1 cellular context compared by ENCODE assay signal in genomic region chr14:39432619-39433451, GRCh38.
A peak's percentile ranks its signal among the peaks of the same experiment; 100 is the strongest.
TF ChIP-seq lines count a peak whose summit lies in the region.

No MANE protein-coding gene starts in this region.

TF ChIP-seq in HepG2, 621 proteins besides CTCF, POLR2A, EP300 and RAD21 (continued from another document and continues in another):
- no peak; the same call in 1 of the 2 replicates for TF ChIP-seq HMGXB3 (CRISPR knock-in tag; IDR thresholded peaks at IDR 0.05; ENCODE audit: borderline replicate concordance)
- no peak; the same call in none of the 2 replicates for TF ChIP-seq SSRP1 (CRISPR knock-in tag; IDR thresholded peaks at IDR 0.05)
- peak; percentile 69; the same call in 1 of the 2 replicates for TF ChIP-seq ZNF205 (CRISPR knock-in tag; IDR thresholded peaks at IDR 0.05)
- TF ChIP-seq FOXO4 (CRISPR knock-in tag; conservative IDR thresholded peaks at IDR 0.05), result no peak
- peak; percentile 86; the same call in 1 of the 2 replicates for TF ChIP-seq CREBL2 (CRISPR knock-in tag; IDR thresholded peaks at IDR 0.05; ENCODE audit: borderline replicate concordance)
- no peak for TF ChIP-seq ZNF530 (CRISPR knock-in tag; IDR thresholded peaks at IDR 0.05; ENCODE audit: low read depth)
- no peak for TF ChIP-seq ZFP36 (IDR thresholded peaks at IDR 0.05; ENCODE audit: borderline replicate concordance, low read depth, low read length, partially characterized antibody)
- TF ChIP-seq REXO4 (CRISPR knock-in tag; IDR thresholded peaks at IDR 0.05; ENCODE audit: borderline replicate concordance), result no peak
- TF ChIP-seq ELK4 (CRISPR knock-in tag; IDR thresholded peaks at IDR 0.05; ENCODE audit: borderline replicate concordance), result peak; percentile 89; the same call in 1 of the 2 replicates
- TF ChIP-seq ETV5 (CRISPR knock-in tag; IDR thresholded peaks at IDR 0.05; ENCODE audit: borderline replicate concordance), result peak; percentile 86; the same call in 1 of the 2 replicates
- no peak; the same call in 1 of the 2 replicates for TF ChIP-seq HNF1A (IDR thresholded peaks at IDR 0.05; ENCODE audit: low read depth)
- TF ChIP-seq HNF1A (CRISPR knock-in tag; IDR thresholded peaks at IDR 0.05; ENCODE audit: borderline replicate concordance), result peak; percentile 82
- no peak for TF ChIP-seq ZNF326 (CRISPR knock-in tag; IDR thresholded peaks at IDR 0.05; ENCODE audit: borderline replicate concordance)
- TF ChIP-seq ZBTB42 (CRISPR knock-in tag; IDR thresholded peaks at IDR 0.05), result peak; percentile 91; the same call in 1 of the 2 replicates
- peak; percentile 93 for TF ChIP-seq ZFP90 (CRISPR knock-in tag; IDR thresholded peaks at IDR 0.05; ENCODE audit: borderline replicate concordance)
- peak; percentile 7; the same call in 1 of the 2 replicates for TF ChIP-seq KAT2B (IDR thresholded peaks at IDR 0.05; ENCODE audit: borderline replicate concordance, low read depth, low read length)
- peak; percentile 94 for TF ChIP-seq ZNF687 (CRISPR knock-in tag; IDR thresholded peaks at IDR 0.05)
- peak; percentile 62 for TF ChIP-seq PHF21A (CRISPR knock-in tag; IDR thresholded peaks at IDR 0.05)
- peak; percentile 58; the same call in 1 of the 2 replicates for TF ChIP-seq BCL6 (CRISPR knock-in tag; IDR thresholded peaks at IDR 0.05)
- peak; percentile 94; the same call in 1 of the 2 replicates for TF ChIP-seq ZMAT3 (CRISPR knock-in tag; conservative IDR thresholded peaks at IDR 0.05)
- TF ChIP-seq ISL2 (CRISPR knock-in tag; IDR thresholded peaks at IDR 0.05), result peak; percentile 83
- no peak; the same call in none of the 2 replicates for TF ChIP-seq ZSCAN9 (CRISPR knock-in tag; IDR thresholded peaks at IDR 0.05; ENCODE audit: borderline replicate concordance)
- peak; percentile 33; the same call in 1 of the 2 replicates for TF ChIP-seq EEA1 (CRISPR knock-in tag; IDR thresholded peaks at IDR 0.05; ENCODE audit: borderline replicate concordance)
- TF ChIP-seq ZNF230 (CRISPR knock-in tag; IDR thresholded peaks at IDR 0.05), result no peak; the same call in 1 of the 2 replicates
- peak; percentile 98 for TF ChIP-seq ZNF652 (CRISPR knock-in tag; IDR thresholded peaks at IDR 0.05; ENCODE audit: borderline replicate concordance, low read depth)
- TF ChIP-seq ZNF225 (CRISPR knock-in tag; IDR thresholded peaks at IDR 0.05), result no peak; the same call in none of the 2 replicates
- TF ChIP-seq ZFYVE20 (CRISPR knock-in tag; IDR thresholded peaks at IDR 0.05; ENCODE audit: borderline replicate concordance, low read depth), result no peak
- TF ChIP-seq PLSCR1 (CRISPR knock-in tag; IDR thresholded peaks at IDR 0.05; ENCODE audit: borderline replicate concordance), result no peak
- TF ChIP-seq AGO2 (optimal IDR thresholded peaks at IDR 0.05; ENCODE audit: low read depth, low read length), result no peak
- peak; percentile 89; the same call in 1 of the 2 replicates for TF ChIP-seq ZNF142 (CRISPR knock-in tag; IDR thresholded peaks at IDR 0.05)
- TF ChIP-seq ZNF678 (CRISPR knock-in tag; IDR thresholded peaks at IDR 0.05), result no peak; the same call in 1 of the 2 replicates
- peak; percentile 76; the same call in 1 of the 2 replicates for TF ChIP-seq ZKSCAN5 (CRISPR knock-in tag; IDR thresholded peaks at IDR 0.05)
